8 cellular contexts compared by ENCODE assay signal in the genomic region with DNA sequence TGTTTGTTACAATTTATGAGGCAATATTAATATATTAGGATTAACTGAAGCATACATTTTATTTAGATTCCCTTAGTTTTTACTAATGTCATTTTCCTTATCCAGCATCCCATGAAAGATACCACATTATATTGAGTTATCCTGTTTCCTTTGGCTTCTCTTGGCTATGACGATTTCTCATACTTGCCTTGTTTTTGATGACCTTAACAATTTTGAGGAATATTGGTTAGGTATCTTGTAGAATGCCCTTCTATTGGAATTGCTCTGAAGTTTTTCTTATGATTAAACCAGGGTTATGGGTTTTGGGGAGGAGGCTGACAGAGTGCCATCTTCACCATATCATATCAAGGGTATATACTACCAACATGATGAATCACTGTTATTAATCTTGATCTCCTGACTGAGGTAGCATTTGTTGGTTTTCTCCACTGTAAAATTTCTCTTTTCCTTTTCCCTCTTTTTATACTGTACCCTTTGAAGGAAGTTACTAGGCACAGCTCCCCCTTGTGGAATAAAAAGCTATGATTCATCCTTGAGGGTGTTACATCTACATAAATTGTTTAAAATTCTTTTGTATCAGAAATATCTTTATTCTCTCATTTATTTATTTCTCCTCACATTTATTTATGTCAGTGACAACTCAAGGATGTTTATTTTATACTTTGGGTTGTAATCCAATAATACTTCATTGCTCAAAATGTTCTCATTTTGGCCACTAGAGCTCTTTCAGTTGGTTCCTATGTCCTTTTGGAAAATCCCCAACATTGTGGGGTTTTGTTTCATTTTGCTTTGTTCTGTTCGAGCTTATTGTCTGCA.
DNase-seq lines count a peak whose midpoint lies in the region; TF ChIP-seq lines count a peak whose summit lies in the region.

No MANE protein-coding gene starts in this region.

- no peak for TF ChIP-seq EP300 in SK-N-SH (IDR thresholded peaks at IDR 0.05; ENCODE audit: borderline replicate concordance in 1 of 2, low read depth in 1 of 2, low read length in 1 of 2)

- TF ChIP-seq CTCF in H9 (conservative IDR thresholded peaks at IDR 0.05) (peak; percentile 86), SK-N-SH (IDR thresholded peaks at IDR 0.05) (peak; percentile 75), hepatocyte (IDR thresholded peaks at IDR 0.05; ENCODE audit: poor library complexity) (peak; percentile 50)

- H4K91ac ChIP-seq in H9 (ENCODE audit: insufficient read length, low read depth, low read length) = no peak overlapping the region

- no peak overlapping the region for H3K4ac ChIP-seq in H9 (ENCODE audit: low read depth, low read length)

- H2AFZ ChIP-seq in H9 (ENCODE audit: low read length) (no peak overlapping the region), SK-N-SH (ENCODE audit: low read depth) (no peak overlapping the region), hepatocyte (no peak overlapping the region)

- no peak overlapping the region for H3K27ac Mint-ChIP-seq in H9
- no peak overlapping the region for H3K27ac Mint-ChIP-seq in activated T-cell treated with anti-CD3 and anti-CD28 coated beads, Interleukin-2, amount 50 U/mL, for 24 hours

- no peaks in the 10 kb centered on the region; a peak in 1 of 5 replicates for H3K9me3 Mint-ChIP-seq in H9
- H3K9me3 Mint-ChIP-seq in activated T-cell treated with anti-CD3 and anti-CD28 coated beads, Interleukin-2, amount 50 U/mL, for 24 hours = no peaks in the 10 kb centered on the region

- POLR2A ChIA-PET in SK-N-SH (lab: Yijun Ruan, JAX) = no interaction called here

- TF ChIP-seq RAD21 in SK-N-SH (IDR thresholded peaks at IDR 0.05; ENCODE audit: low read length) = 0 out of 2 replicates have a peak, but pooled peaks have one; percentile 32

- H3K27me3 ChIP-seq in H9 (ENCODE audit: insufficient read depth, low read length) (no peaks in the 10 kb centered on the region), SK-N-SH (ENCODE audit: insufficient read depth) (no peaks in the 10 kb centered on the region), hepatocyte (no peaks in the 10 kb centered on the region)

- no peak overlapping the region for H2BK120ac ChIP-seq in H9 (ENCODE audit: low read depth, low read length, poor library complexity, severe bottlenecking)

- H2BK5ac ChIP-seq in H9 (ENCODE audit: insufficient read length, low read length) = no peak overlapping the region

- H3K36me3 ChIP-seq in SK-N-SH (replicated peaks in 1 of 2; ENCODE audit: control insufficient read depth in 1 of 2, insufficient read depth in 2 of 2, low read length in 1 of 2) = no peaks in the 10 kb centered on the region
- H3K36me3 ChIP-seq in hepatocyte (replicated peaks; ENCODE audit: insufficient read depth, low read depth) = no peaks in the 10 kb centered on the region

- H3K9me3 ChIP-seq in H9 (ENCODE audit: control insufficient read depth, low read depth, low read length) (no peaks in the 10 kb centered on the region), SK-N-SH (no peaks in the 10 kb centered on the region), hepatocyte (ENCODE audit: low read depth) (no peaks in the 10 kb centered on the region)

- no peak overlapping the region for H3K18ac ChIP-seq in H9 (ENCODE audit: insufficient read length, low read depth, low read length)

- no peak overlapping the region for H2BK20ac ChIP-seq in H9 (ENCODE audit: low read depth, low read length, poor library complexity, severe bottlenecking)

- no peaks in the 10 kb centered on the region for H3K27me3 Mint-ChIP-seq in H9 (ENCODE audit: low read depth)
- peaks cover 10% of the 10 kb centered on the region for H3K27me3 Mint-ChIP-seq in activated T-cell treated with anti-CD3 and anti-CD28 coated beads, Interleukin-2, amount 50 U/mL, for 24 hours

- H4K8ac ChIP-seq in H9 (replicated peaks; ENCODE audit: insufficient read length, low read depth, low read length) = no peak overlapping the region

- H3K4me2 ChIP-seq in H9 (ENCODE audit: insufficient read depth, insufficient read length, low read length) = no peak overlapping the region
- no peak overlapping the region for H3K4me2 ChIP-seq in SK-N-SH
- no peak overlapping the region for H3K4me2 ChIP-seq in hepatocyte

- peaks cover 6 to 8% of the 10 kb centered on the region in 2 experiments for H3K4me1 Mint-ChIP-seq in H9
- H3K4me1 Mint-ChIP-seq in activated T-cell treated with anti-CD3 and anti-CD28 coated beads, Interleukin-2, amount 50 U/mL, for 24 hours (ENCODE audit: low read depth) = no peaks in the 10 kb centered on the region

- H3K23ac ChIP-seq in H9 (ENCODE audit: insufficient read length, low read depth, low read length) = no peak overlapping the region

- H3K4me3 ChIP-seq in SK-N-SH (ENCODE audit: low read depth in 2 of 2, low read length in 1 of 2) (no peak overlapping the region; a peak in 1 of 4 replicates), hepatocyte (no peak overlapping the region)

- H4K5ac ChIP-seq in H9 (ENCODE audit: insufficient read length, low read depth, low read length) = no peak overlapping the region

- no peak overlapping the region for H3K4me3 Mint-ChIP-seq in H9
- no peak overlapping the region for H3K4me3 Mint-ChIP-seq in activated T-cell treated with anti-CD3 and anti-CD28 coated beads, Interleukin-2, amount 50 U/mL, for 24 hours

- no peak overlapping the region for H3K56ac ChIP-seq in H9 (ENCODE audit: insufficient read length, low read depth, low read length)

- DNase-seq in G401 (ENCODE audit: low spot score) (peak; percentile 9), H9 (no peak), SK-N-SH (peak; percentile 9), hepatocyte (ENCODE audit: low spot score) (peak; percentile 37), NCI-H526 treated with DMSO at 0.1 percent for 48 hours (lab: John Stamatoyannopoulos, UW) (no peak), DMS153 treated with DMSO at 0.1 percent for 48 hours (lab: John Stamatoyannopoulos, UW; ENCODE audit: unreplicated experiment) (no peak), HuH-7.5 (ENCODE audit: low spot score) (no peak)
- DNase-seq in activated T-cell treated with anti-CD3 and anti-CD28 coated beads, Interleukin-2, amount 50 U/mL, for 24 hours = no peak

- H3K36me3 Mint-ChIP-seq in H9 (ENCODE audit: insufficient read depth in 1 of 3, low read depth in 3 of 3) = no peaks in the 10 kb centered on the region
- no peaks in the 10 kb centered on the region for H3K36me3 Mint-ChIP-seq in activated T-cell treated with anti-CD3 and anti-CD28 coated beads, Interleukin-2, amount 50 U/mL, for 24 hours (ENCODE audit: low read depth)

- WGBS in H9 (ENCODE audit: extremely low coverage, insufficient read length, low lambda C conversion rate) = no CpG with 5 or more reads among the region's 2 CpGs
- 4% methylated on average over 2 of the region's 2 CpGs for WGBS in SK-N-SH (ENCODE audit: low lambda C conversion rate)
- WGBS in hepatocyte (ENCODE audit: low lambda C conversion rate, missing lambda C conversion rate) = 67% methylated on average over 2 of the region's 2 CpGs

- no peaks in the 10 kb centered on the region for H3K23me2 ChIP-seq in H9 (ENCODE audit: insufficient read length, low read depth, low read length, poor library complexity, severe bottlenecking)

- no peak overlapping the region for H2AK5ac ChIP-seq in H9 (ENCODE audit: insufficient read length, low read length)

- H3F3A ChIP-seq in SK-N-SH (replicated peaks; ENCODE audit: insufficient read depth) = no peaks in the 10 kb centered on the region

- H3K79me1 ChIP-seq in H9 (ENCODE audit: insufficient read depth, low read depth, low read length, poor library complexity, severe bottlenecking) = no peaks in the 10 kb centered on the region

- no peak overlapping the region for H3K9ac ChIP-seq in H9 (ENCODE audit: extremely low read depth, insufficient read length, low read length)
- H3K9ac ChIP-seq in SK-N-SH = no peak overlapping the region

- H3K79me2 ChIP-seq in H9 (ENCODE audit: insufficient read depth, low read length) = no peaks in the 10 kb centered on the region
- H3K79me2 ChIP-seq in SK-N-SH (ENCODE audit: insufficient read depth) = no peaks in the 10 kb centered on the region
- H3K79me2 ChIP-seq in hepatocyte = no peaks in the 10 kb centered on the region

- H3K4me1 ChIP-seq in H9 (ENCODE audit: insufficient read depth, low read length) = peaks cover 2% of the 10 kb centered on the region; the same call in 1 of the 2 replicates
- H3K4me1 ChIP-seq in SK-N-SH (ENCODE audit: control insufficient read depth in 1 of 2, insufficient read depth in 2 of 2, low read depth in 1 of 2, low read length in 1 of 2) = no peaks in the 10 kb centered on the region
- no peaks in the 10 kb centered on the region for H3K4me1 ChIP-seq in hepatocyte (ENCODE audit: insufficient read depth)

- no peak overlapping the region for H3T11ph ChIP-seq in H9 (ENCODE audit: low read length)

- CTCF ChIA-PET in SK-N-SH (lab: Yijun Ruan, JAX) = interaction anchor here (0.6 to 1.5 kb wide), 14 partner anchors 9 to 1294 kb away, joined by 3 to 8 read pairs (median 3); no protein-coding TSS in a partner anchor

- no peaks in the 10 kb centered on the region for H3K9me2 ChIP-seq in SK-N-SH
- no peaks in the 10 kb centered on the region for H3K9me2 ChIP-seq in hepatocyte (replicated peaks; ENCODE audit: insufficient read depth)

- no peak overlapping the region for H2BK12ac ChIP-seq in H9 (ENCODE audit: insufficient read length, low read depth, low read length)

- no peak overlapping the region for H3K14ac ChIP-seq in H9 (ENCODE audit: insufficient read depth, low read length)

- no peaks in the 10 kb centered on the region for H4K20me1 ChIP-seq in H9 (ENCODE audit: control insufficient read depth, insufficient read depth, insufficient read length)
- H4K20me1 ChIP-seq in SK-N-SH (ENCODE audit: insufficient read depth) = no peaks in the 10 kb centered on the region
- H4K20me1 ChIP-seq in hepatocyte (ENCODE audit: insufficient read depth, poor library complexity, severe bottlenecking) = no peaks in the 10 kb centered on the region

- in situ Hi-C loops in G401 (cut with HindIII; ENCODE audit: low sequenced_read_pairs) = no loop called here

- H3K27ac ChIP-seq in H9 (ENCODE audit: insufficient read length, low read depth, low read length) (no peak overlapping the region), SK-N-SH (ENCODE audit: low read depth in 2 of 2, low read length in 1 of 2) (no peak overlapping the region), hepatocyte (no peak overlapping the region)

- no peak overlapping the region for H2BK15ac ChIP-seq in H9 (ENCODE audit: low read depth, low read length)

TF ChIP-seq in SK-N-SH, 30 proteins besides CTCF, POLR2A, EP300 and RAD21:
- peak; percentile 39; the same call in 1 of the 2 replicates for TF ChIP-seq SMC3 (IDR thresholded peaks at IDR 0.05; ENCODE audit: low read depth, low read length)
- TF ChIP-seq POLR2AphosphoS5 (IDR thresholded peaks at IDR 0.05; ENCODE audit: low read depth, low read length) = no peak

Comparison
In these comparisons a context has a peak if more than half of its experiments do, and no peak if none do; other contexts are left out.
1. DNase-seq: peak in G401 (single experiment), SK-N-SH (single experiment) and hepatocyte (single experiment); none in H9 (single experiment), NCI-H526 treated with DMSO at 0.1 percent for 48 hours (single experiment), DMS153 treated with DMSO at 0.1 percent for 48 hours (single experiment), activated T-cell treated with anti-CD3 and anti-CD28 coated beads, Interleukin-2, amount 50 U/mL, for 24 hours (single experiment) and HuH-7.5 (single experiment).
2. Peak in every context shown above with its lines, with median percentiles within 50 percentile points of each other: CTCF ChIP-seq.